Comparison of ENCODE assay signal across 1 cellular context in the genomic region with DNA sequence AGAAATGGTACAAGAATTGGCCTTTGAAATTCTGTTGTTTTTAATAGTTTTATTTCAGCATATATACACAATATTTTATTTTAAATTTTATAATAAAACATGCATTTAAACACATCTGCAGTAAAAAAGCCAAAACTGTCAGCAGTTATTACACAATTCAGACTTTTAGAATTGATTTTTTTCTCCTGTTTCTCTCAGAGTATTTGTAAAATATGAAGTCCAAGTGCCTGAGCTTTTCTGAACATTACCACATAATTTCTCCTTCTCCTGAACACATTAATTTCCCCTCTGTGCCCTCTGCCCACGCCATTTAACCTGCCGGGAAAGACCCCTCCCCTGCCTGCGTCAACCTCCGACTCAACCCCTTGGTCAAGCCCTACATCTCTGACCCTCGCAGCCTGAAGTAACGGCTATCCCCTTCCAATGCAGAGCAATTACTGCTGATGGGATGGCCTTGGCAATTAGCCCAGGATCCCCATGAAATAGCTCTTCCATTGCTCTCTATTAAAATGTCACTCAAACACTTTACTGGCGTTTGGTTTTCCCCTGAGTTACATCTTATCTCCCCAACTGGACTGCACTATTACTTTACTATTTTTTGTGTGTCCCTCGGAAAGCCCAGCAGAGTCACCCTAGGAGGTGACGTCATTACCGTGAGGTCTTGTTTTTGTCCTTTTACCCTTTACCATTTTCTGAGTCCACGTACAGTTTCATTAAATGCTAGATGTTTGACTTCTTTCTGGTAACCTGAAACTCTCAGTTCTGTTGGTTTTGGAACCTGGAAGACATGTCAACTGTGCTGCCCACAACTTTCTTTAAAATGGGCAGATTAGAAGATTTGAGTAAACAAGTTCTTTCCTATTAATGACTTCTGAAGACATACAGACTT.
TF ChIP-seq lines count a peak whose summit lies in the region.

No MANE protein-coding gene starts in this region.

TF ChIP-seq in K562, 482 proteins besides CTCF, POLR2A, EP300 and RAD21 (continued from another document):
- TF ChIP-seq, protein P1, sequence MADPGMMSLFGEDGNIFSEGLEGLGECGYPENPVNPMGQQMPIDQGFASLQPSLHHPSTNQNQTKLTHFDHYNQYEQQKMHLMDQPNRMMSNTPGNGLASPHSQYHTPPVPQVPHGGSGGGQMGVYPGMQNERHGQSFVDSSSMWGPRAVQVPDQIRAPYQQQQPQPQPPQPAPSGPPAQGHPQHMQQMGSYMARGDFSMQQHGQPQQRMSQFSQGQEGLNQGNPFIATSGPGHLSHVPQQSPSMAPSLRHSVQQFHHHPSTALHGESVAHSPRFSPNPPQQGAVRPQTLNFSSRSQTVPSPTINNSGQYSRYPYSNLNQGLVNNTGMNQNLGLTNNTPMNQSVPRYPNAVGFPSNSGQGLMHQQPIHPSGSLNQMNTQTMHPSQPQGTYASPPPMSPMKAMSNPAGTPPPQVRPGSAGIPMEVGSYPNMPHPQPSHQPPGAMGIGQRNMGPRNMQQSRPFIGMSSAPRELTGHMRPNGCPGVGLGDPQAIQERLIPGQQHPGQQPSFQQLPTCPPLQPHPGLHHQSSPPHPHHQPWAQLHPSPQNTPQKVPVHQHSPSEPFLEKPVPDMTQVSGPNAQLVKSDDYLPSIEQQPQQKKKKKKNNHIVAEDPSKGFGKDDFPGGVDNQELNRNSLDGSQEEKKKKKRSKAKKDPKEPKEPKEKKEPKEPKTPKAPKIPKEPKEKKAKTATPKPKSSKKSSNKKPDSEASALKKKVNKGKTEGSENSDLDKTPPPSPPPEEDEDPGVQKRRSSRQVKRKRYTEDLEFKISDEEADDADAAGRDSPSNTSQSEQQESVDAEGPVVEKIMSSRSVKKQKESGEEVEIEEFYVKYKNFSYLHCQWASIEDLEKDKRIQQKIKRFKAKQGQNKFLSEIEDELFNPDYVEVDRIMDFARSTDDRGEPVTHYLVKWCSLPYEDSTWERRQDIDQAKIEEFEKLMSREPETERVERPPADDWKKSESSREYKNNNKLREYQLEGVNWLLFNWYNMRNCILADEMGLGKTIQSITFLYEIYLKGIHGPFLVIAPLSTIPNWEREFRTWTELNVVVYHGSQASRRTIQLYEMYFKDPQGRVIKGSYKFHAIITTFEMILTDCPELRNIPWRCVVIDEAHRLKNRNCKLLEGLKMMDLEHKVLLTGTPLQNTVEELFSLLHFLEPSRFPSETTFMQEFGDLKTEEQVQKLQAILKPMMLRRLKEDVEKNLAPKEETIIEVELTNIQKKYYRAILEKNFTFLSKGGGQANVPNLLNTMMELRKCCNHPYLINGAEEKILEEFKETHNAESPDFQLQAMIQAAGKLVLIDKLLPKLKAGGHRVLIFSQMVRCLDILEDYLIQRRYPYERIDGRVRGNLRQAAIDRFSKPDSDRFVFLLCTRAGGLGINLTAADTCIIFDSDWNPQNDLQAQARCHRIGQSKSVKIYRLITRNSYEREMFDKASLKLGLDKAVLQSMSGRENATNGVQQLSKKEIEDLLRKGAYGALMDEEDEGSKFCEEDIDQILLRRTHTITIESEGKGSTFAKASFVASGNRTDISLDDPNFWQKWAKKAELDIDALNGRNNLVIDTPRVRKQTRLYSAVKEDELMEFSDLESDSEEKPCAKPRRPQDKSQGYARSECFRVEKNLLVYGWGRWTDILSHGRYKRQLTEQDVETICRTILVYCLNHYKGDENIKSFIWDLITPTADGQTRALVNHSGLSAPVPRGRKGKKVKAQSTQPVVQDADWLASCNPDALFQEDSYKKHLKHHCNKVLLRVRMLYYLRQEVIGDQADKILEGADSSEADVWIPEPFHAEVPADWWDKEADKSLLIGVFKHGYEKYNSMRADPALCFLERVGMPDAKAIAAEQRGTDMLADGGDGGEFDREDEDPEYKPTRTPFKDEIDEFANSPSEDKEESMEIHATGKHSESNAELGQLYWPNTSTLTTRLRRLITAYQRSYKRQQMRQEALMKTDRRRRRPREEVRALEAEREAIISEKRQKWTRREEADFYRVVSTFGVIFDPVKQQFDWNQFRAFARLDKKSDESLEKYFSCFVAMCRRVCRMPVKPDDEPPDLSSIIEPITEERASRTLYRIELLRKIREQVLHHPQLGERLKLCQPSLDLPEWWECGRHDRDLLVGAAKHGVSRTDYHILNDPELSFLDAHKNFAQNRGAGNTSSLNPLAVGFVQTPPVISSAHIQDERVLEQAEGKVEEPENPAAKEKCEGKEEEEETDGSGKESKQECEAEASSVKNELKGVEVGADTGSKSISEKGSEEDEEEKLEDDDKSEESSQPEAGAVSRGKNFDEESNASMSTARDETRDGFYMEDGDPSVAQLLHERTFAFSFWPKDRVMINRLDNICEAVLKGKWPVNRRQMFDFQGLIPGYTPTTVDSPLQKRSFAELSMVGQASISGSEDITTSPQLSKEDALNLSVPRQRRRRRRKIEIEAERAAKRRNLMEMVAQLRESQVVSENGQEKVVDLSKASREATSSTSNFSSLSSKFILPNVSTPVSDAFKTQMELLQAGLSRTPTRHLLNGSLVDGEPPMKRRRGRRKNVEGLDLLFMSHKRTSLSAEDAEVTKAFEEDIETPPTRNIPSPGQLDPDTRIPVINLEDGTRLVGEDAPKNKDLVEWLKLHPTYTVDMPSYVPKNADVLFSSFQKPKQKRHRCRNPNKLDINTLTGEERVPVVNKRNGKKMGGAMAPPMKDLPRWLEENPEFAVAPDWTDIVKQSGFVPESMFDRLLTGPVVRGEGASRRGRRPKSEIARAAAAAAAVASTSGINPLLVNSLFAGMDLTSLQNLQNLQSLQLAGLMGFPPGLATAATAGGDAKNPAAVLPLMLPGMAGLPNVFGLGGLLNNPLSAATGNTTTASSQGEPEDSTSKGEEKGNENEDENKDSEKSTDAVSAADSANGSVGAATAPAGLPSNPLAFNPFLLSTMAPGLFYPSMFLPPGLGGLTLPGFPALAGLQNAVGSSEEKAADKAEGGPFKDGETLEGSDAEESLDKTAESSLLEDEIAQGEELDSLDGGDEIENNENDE (IDR thresholded peaks at IDR 0.05; ENCODE audit: low read depth, low read length): no peak
- no peak for TF ChIP-seq CEBPG (CRISPR knock-in tag; IDR thresholded peaks at IDR 0.05)
- TF ChIP-seq CEBPG (tag; conservative IDR thresholded peaks at IDR 0.05 in 1 of 2, IDR thresholded peaks at IDR 0.05 in 1 of 2): 0 out of 4 replicates have a peak, but pooled peaks have one; percentile 6 to 19
- TF ChIP-seq ZBTB40 (IDR thresholded peaks at IDR 0.05): no peak
- no peak for TF ChIP-seq ZBTB40 (CRISPR knock-in tag; IDR thresholded peaks at IDR 0.05)
